In the genomic region with DNA sequence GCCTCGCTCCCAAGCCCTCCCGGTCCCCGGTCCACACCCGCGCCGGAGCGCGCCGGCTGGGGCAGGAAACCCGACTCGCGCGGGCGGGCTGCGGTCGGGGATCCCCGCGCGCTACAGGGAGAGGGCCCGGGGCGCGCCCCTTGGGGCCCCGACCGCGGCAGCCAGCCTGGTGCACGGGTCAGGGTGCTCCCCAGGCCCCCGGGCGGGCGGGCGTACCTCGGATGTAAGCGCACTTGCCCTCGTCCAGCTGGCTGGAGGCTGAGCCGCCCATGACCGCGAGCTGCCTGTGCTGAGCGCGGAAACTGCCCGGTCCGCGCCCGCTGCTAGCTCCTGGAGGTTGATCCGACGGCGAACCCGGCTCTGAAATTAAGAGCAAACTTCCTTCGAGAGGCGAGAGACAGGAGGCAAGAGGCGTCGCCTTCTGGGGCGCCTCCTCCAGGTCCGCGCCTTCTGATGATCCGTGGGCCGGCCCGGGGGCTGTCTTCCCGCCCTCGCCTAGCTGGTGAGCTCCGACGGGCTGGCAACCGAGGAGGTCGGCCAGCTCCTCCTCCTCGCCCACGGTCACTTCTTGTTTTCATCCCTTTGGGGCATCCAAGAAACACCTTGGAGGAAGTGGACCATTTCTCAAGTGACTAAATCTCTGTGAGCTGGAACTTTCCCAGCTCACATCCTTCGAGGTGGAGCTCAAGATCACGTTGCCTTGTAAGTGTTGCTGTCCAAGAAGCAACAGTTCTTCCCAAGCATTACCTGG, we compare ENCODE assay signal across 8 cellular contexts. TPM values are rescaled to one million over a fixed set of nuclear protein-coding genes. Genes with fewer than 3 reads are reported as not detected.
DNase-seq lines count a peak whose midpoint lies in the region; ATAC-seq and TF ChIP-seq lines count a peak whose summit lies in the region.

A gene with protein sequence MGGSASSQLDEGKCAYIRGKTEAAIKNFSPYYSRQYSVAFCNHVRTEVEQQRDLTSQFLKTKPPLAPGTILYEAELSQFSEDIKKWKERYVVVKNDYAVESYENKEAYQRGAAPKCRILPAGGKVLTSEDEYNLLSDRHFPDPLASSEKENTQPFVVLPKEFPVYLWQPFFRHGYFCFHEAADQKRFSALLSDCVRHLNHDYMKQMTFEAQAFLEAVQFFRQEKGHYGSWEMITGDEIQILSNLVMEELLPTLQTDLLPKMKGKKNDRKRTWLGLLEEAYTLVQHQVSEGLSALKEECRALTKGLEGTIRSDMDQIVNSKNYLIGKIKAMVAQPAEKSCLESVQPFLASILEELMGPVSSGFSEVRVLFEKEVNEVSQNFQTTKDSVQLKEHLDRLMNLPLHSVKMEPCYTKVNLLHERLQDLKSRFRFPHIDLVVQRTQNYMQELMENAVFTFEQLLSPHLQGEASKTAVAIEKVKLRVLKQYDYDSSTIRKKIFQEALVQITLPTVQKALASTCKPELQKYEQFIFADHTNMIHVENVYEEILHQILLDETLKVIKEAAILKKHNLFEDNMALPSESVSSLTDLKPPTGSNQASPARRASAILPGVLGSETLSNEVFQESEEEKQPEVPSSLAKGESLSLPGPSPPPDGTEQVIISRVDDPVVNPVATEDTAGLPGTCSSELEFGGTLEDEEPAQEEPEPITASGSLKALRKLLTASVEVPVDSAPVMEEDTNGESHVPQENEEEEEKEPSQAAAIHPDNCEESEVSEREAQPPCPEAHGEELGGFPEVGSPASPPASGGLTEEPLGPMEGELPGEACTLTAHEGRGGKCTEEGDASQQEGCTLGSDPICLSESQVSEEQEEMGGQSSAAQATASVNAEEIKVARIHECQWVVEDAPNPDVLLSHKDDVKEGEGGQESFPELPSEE (minus strand): TSS at position 423 of the 751 bp plus-strand sequence. CDS start 152 bp downstream, at position 271.

- peak within 1 kb of the TSS; percentile 92 for H3K27ac Mint-ChIP-seq in activated naive CD4-positive, alpha-beta T cell treated with anti-CD3 and anti-CD28 coated beads, Interleukin-2, amount 50 U/mL, for 24 hours

- H3K4me1 Mint-ChIP-seq in activated naive CD4-positive, alpha-beta T cell treated with anti-CD3 and anti-CD28 coated beads, Interleukin-2, amount 50 U/mL, for 24 hours = peaks cover 37% of the 10 kb centered on the region

- peak within 1 kb of the TSS; percentile 83 for H3K4me3 ChIP-seq in retinal pigment epithelial cell (ENCODE audit: low read length)

- peak within 1 kb of the TSS; percentile 92 for H3K4me3 Mint-ChIP-seq in activated naive CD4-positive, alpha-beta T cell treated with anti-CD3 and anti-CD28 coated beads, Interleukin-2, amount 50 U/mL, for 24 hours

- no peaks in the 10 kb centered on the region for H3K36me3 Mint-ChIP-seq in activated naive CD4-positive, alpha-beta T cell treated with anti-CD3 and anti-CD28 coated beads, Interleukin-2, amount 50 U/mL, for 24 hours

- peak; percentile 27 for DNase-seq in DMS153 (lab: John Stamatoyannopoulos, UW)
- peak; percentile 81 for DNase-seq in HK-2 (ENCODE audit: unreplicated experiment)
- DNase-seq in left ventricle myocardium superior = peak; percentile 87
- no peak for DNase-seq in retinal pigment epithelial cell (ENCODE audit: low read depth)
- no peak for DNase-seq in RKO (ENCODE audit: low spot score)

- peak; percentile 62 for ATAC-seq in GM19467 (IDR thresholded peaks at IDR 0.05; ENCODE audit: unreplicated experiment)
- ATAC-seq in SK-N-SH treated with all-trans-retinoic acid at 6 μM for 48 hours = peak; percentile 88
- peak; percentile 75 for ATAC-seq in left ventricle myocardium superior

- H3K27me3 Mint-ChIP-seq in activated naive CD4-positive, alpha-beta T cell treated with anti-CD3 and anti-CD28 coated beads, Interleukin-2, amount 50 U/mL, for 24 hours = peaks cover 18% of the 10 kb centered on the region

- intact Hi-C loops in left ventricle myocardium superior (cut with micrococcal nuclease) = loop anchor here (5.0 kb wide), 1 partner anchor 147 kb away; no protein-coding TSS in a partner anchor

- no peak for TF ChIP-seq CTCF in retinal pigment epithelial cell (conservative IDR thresholded peaks at IDR 0.05; ENCODE audit: low read depth, low read length)

- no peaks in the 10 kb centered on the region for H3K9me3 Mint-ChIP-seq in activated naive CD4-positive, alpha-beta T cell treated with anti-CD3 and anti-CD28 coated beads, Interleukin-2, amount 50 U/mL, for 24 hours

TF ChIP-seq in SK-N-SH treated with all-trans-retinoic acid at 6 μM for 48 hours, 23 proteins besides CTCF, POLR2A, EP300 and RAD21 (continues in another document):
- no peak for TF ChIP-seq ZFP30 (CRISPR knock-in tag; IDR thresholded peaks at IDR 0.05)
- no peak for TF ChIP-seq ESRRG (CRISPR knock-in tag; IDR thresholded peaks at IDR 0.05)
- TF ChIP-seq, protein P1, sequence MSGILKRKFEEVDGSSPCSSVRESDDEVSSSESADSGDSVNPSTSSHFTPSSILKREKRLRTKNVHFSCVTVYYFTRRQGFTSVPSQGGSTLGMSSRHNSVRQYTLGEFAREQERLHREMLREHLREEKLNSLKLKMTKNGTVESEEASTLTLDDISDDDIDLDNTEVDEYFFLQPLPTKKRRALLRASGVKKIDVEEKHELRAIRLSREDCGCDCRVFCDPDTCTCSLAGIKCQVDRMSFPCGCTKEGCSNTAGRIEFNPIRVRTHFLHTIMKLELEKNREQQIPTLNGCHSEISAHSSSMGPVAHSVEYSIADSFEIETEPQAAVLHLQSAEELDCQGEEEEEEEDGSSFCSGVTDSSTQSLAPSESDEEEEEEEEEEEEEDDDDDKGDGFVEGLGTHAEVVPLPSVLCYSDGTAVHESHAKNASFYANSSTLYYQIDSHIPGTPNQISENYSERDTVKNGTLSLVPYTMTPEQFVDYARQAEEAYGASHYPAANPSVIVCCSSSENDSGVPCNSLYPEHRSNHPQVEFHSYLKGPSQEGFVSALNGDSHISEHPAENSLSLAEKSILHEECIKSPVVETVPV (CRISPR knock-in tag; IDR thresholded peaks at IDR 0.05) = no peak
- TF ChIP-seq ZFP3 (CRISPR knock-in tag; IDR thresholded peaks at IDR 0.05) = no peak
- no peak for TF ChIP-seq BACH2 (CRISPR knock-in tag; IDR thresholded peaks at IDR 0.05; ENCODE audit: borderline replicate concordance)
- TF ChIP-seq ZNF565 (CRISPR knock-in tag; conservative IDR thresholded peaks at IDR 0.05; ENCODE audit: low read depth) = no peak
- no peak for TF ChIP-seq PPARA (CRISPR knock-in tag; IDR thresholded peaks at IDR 0.05; ENCODE audit: borderline replicate concordance)
- TF ChIP-seq ISL1 (CRISPR knock-in tag; IDR thresholded peaks at IDR 0.05) = no peak
- no peak for TF ChIP-seq ARNTL (CRISPR knock-in tag; IDR thresholded peaks at IDR 0.05; ENCODE audit: borderline replicate concordance, low read depth)
- no peak for TF ChIP-seq CSDC2 (CRISPR knock-in tag; IDR thresholded peaks at IDR 0.05)
- no peak for TF ChIP-seq TSHZ2 (CRISPR knock-in tag; IDR thresholded peaks at IDR 0.05)
- no peak for TF ChIP-seq ZNF70 (CRISPR knock-in tag; IDR thresholded peaks at IDR 0.05)
- no peak for TF ChIP-seq CREB5 (CRISPR knock-in tag; IDR thresholded peaks at IDR 0.05; ENCODE audit: low read depth)
- no peak for TF ChIP-seq ZNF8 (CRISPR knock-in tag; IDR thresholded peaks at IDR 0.05)
- TF ChIP-seq, protein P2, sequence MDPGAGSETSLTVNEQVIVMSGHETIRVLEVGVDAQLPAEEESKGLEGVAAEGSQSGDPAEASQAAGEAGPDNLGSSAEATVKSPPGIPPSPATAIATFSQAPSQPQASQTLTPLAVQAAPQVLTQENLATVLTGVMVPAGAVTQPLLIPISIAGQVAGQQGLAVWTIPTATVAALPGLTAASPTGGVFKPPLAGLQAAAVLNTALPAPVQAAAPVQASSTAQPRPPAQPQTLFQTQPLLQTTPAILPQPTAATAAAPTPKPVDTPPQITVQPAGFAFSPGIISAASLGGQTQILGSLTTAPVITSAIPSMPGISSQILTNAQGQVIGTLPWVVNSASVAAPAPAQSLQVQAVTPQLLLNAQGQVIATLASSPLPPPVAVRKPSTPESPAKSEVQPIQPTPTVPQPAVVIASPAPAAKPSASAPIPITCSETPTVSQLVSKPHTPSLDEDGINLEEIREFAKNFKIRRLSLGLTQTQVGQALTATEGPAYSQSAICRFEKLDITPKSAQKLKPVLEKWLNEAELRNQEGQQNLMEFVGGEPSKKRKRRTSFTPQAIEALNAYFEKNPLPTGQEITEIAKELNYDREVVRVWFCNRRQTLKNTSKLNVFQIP (CRISPR knock-in tag; IDR thresholded peaks at IDR 0.05; ENCODE audit: borderline replicate concordance, low read depth) = no peak
- no peak for TF ChIP-seq ZC3H10 (CRISPR knock-in tag; IDR thresholded peaks at IDR 0.05)

RNA-seq across cellular contexts. Expression of the gene that starts here (rescaled TPM):
- total RNA-seq in left ventricle myocardium superior = 397 TPM

Comparison
In these comparisons a context has a peak if more than half of its experiments do, and no peak if none do; other contexts are left out.
1. DNase-seq: peak in DMS153 (single experiment), HK-2 (single experiment) and left ventricle myocardium superior (single experiment); none in retinal pigment epithelial cell (single experiment) and RKO (single experiment).
2. Peak in every context shown above with its lines, with median percentiles within 50 percentile points of each other: ATAC-seq.